In the genomic region with DNA sequence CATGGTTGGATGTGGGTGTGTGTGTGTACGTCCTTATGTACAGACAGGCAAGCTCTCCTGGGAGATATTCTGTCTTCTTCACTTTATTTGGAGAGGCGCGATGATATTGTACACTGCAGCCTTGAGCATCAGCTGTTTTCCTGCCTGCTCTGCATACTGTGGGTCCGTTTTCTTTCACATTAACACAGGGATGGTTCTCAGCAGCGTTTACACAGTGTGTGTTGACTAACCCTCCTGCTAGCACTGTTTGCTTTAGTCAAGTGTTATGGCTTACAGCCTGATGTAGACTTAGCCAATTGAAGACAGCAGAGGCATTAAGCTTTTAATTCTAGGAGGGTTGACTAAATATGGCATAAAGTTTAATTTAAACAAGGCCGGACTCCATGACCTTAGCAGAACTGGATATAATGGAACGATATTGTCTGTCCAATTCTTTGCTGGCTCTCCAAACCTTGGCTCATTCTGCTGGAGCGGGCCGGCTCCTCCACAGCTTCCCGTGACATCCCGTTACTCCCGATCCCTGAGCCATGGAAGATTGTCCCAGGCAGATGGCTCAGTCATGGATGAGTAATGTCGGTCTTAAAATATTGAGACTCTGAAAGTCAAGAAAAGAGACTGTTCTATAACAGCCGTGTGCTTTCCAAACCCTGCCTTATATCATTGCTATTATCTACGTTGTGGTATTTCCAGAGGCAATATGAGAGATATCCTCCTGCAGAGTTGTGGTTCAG, we compare ENCODE assay signal across 1 cellular context.
TF ChIP-seq lines count a peak whose summit lies in the region.

No MANE protein-coding gene starts in this region.

TF ChIP-seq in SK-N-SH treated with all-trans-retinoic acid at 6 μM for 48 hours, 23 proteins besides CTCF, POLR2A, EP300 and RAD21 (continued from another document):
- TF ChIP-seq, protein P1, sequence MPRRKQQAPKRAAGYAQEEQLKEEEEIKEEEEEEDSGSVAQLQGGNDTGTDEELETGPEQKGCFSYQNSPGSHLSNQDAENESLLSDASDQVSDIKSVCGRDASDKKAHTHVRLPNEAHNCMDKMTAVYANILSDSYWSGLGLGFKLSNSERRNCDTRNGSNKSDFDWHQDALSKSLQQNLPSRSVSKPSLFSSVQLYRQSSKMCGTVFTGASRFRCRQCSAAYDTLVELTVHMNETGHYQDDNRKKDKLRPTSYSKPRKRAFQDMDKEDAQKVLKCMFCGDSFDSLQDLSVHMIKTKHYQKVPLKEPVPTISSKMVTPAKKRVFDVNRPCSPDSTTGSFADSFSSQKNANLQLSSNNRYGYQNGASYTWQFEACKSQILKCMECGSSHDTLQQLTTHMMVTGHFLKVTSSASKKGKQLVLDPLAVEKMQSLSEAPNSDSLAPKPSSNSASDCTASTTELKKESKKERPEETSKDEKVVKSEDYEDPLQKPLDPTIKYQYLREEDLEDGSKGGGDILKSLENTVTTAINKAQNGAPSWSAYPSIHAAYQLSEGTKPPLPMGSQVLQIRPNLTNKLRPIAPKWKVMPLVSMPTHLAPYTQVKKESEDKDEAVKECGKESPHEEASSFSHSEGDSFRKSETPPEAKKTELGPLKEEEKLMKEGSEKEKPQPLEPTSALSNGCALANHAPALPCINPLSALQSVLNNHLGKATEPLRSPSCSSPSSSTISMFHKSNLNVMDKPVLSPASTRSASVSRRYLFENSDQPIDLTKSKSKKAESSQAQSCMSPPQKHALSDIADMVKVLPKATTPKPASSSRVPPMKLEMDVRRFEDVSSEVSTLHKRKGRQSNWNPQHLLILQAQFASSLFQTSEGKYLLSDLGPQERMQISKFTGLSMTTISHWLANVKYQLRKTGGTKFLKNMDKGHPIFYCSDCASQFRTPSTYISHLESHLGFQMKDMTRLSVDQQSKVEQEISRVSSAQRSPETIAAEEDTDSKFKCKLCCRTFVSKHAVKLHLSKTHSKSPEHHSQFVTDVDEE (CRISPR knock-in tag; IDR thresholded peaks at IDR 0.05) = no peak
